In genomic region chr2:109171444-109172334, GRCh38 we compare ENCODE assay signal across 11 cellular contexts. TPM values are rescaled to one million over a fixed set of nuclear protein-coding genes. Genes with fewer than 3 reads are reported as not detected.
A peak's percentile ranks its signal among the peaks of the same experiment; 100 is the strongest.
DNase-seq lines count a peak whose midpoint lies in the region; ATAC-seq, FAIRE-seq and TF ChIP-seq lines count a peak whose summit lies in the region.
"Had no signal": no experiment of that assay in that cellular context is flagged by ENCODE, and none has a peak within 500 bp of the region (broad histone marks: within the 10 kb centered on the region; RNA-seq: fewer than 3 reads in every experiment).

No MANE protein-coding gene starts in this region.

- intact Hi-C loops in Right ventricle myocardium inferior (cut with DNase I): loop anchor here (5.0 kb wide), 2 partner anchors 39 to 71 kb away; no protein-coding TSS in a partner anchor
- intact Hi-C loops in gastrocnemius medialis (cut with DNase I; ENCODE audit: low total_unique reads): loop anchor here (5.0 kb wide), 2 partner anchors 71 to 276 kb away; no protein-coding TSS in a partner anchor

- peaks cover 23% of the 10 kb centered on the region for H3K4me1 Mint-ChIP-seq in WTC11

- H3K27ac ChIP-seq in gastrocnemius medialis (peak overlapping the region; percentile 72 to 84 (median 83)), caudate nucleus (ENCODE audit: low read depth, low read length) (no peak overlapping the region)

- peaks cover 8% of the 10 kb centered on the region for H3K36me3 Mint-ChIP-seq in WTC11

- H3K4me3 Mint-ChIP-seq in WTC11: no peak overlapping the region
- H3K4me3 Mint-ChIP-seq: activated T-helper 1 cell treated with anti-CD3 and anti-CD28 coated beads, Interleukin-12 subunit alpha, Interleukin-12 subunit beta, Interleukin-2, Interleukin-4 antibody, amounts not matched to agents 30 ng/mL and 10 ng/mL and 1 ng/mL, durations not matched to agents 14 hours and 24 hours and 36 hours; naive B cell had no signal

- TF ChIP-seq POLR2A in gastrocnemius medialis (IDR thresholded peaks at IDR 0.05): peak; percentile 22 to 30

- no peaks in the 10 kb centered on the region for H3K27me3 ChIP-seq in gastrocnemius medialis

- no peaks in the 10 kb centered on the region for H3K36me3 ChIP-seq in gastrocnemius medialis

- ATAC-seq in WTC11 (peak; percentile 22; the same call in 1 of the 2 replicates), Right ventricle myocardium inferior (peak; percentile 35), gastrocnemius medialis (peak; percentile 18 to 23), GM21367 (IDR thresholded peaks at IDR 0.05; ENCODE audit: unreplicated experiment) (no peak)

- TF ChIP-seq CTCF in WTC11 (IDR thresholded peaks at IDR 0.05) (no peak), gastrocnemius medialis (IDR thresholded peaks at IDR 0.05 in 4 of 5, conservative IDR thresholded peaks at IDR 0.05 in 1 of 5) (peak in 1 of 5 experiments; percentile 36)

- in situ Hi-C loops in gastrocnemius medialis (cut with MboI; ENCODE audit: low sequenced_read_pairs in 4 of 4): no loop called here

- DNase-seq in ELF-1 (ENCODE audit: low read depth, low spot score): peak; percentile 42
- no peak for DNase-seq in WTC11 (ENCODE audit: low spot score)
- DNase-seq in Right ventricle myocardium inferior (ENCODE audit: missing footprints): no peak
- peak; percentile 37 to 58 for DNase-seq in gastrocnemius medialis
- DNase-seq in caudate nucleus (lab: John Stamatoyannopoulos, UW): no peak
- DNase-seq in GM19239 (ENCODE audit: insufficient read length, low spot score): no peak
- no peak for DNase-seq in cerebellar cortex (ENCODE audit: low spot score)
- DNase-seq: naive B cell, NCI-H446 had no signal

- POLR2A ChIA-PET in WTC11 (lab: Charles Lee): no interaction called here

- CTCF ChIA-PET in WTC11 (lab: Charles Lee): interaction anchor here (0.8 to 2.6 kb wide), 5 partner anchors 36 to 338 kb away, joined by 3 to 9 read pairs (median 4); no protein-coding TSS in a partner anchor

- no peak overlapping the region for H3K4me3 ChIP-seq in gastrocnemius medialis

- H3K4me1 ChIP-seq in gastrocnemius medialis: peaks cover 54 to 58% of the 10 kb centered on the region in 2 donors

- H3K9me3 ChIP-seq in gastrocnemius medialis: no peaks in the 10 kb centered on the region

- H3K9me3 Mint-ChIP-seq in WTC11: peaks cover 18% of the 10 kb centered on the region

- no peaks in the 10 kb centered on the region for H3K27me3 Mint-ChIP-seq in WTC11 (ENCODE audit: low read depth)
- H3K27me3 Mint-ChIP-seq: naive B cell had no signal

- no peak overlapping the region; the same call in 1 of the 2 replicates for H3K27ac Mint-ChIP-seq in WTC11
- H3K27ac Mint-ChIP-seq: activated T-helper 1 cell treated with anti-CD3 and anti-CD28 coated beads, Interleukin-12 subunit alpha, Interleukin-12 subunit beta, Interleukin-2, Interleukin-4 antibody, amounts not matched to agents 30 ng/mL and 10 ng/mL and 1 ng/mL, durations not matched to agents 14 hours and 24 hours and 36 hours had no signal

- no peak for FAIRE-seq in GM19239 (lab: Jason Lieb, UNC)

TF ChIP-seq in WTC11, 78 proteins besides CTCF, POLR2A, EP300 and RAD21 (continues in another document):
- TF ChIP-seq TEAD4 (CRISPR knock-in tag; IDR thresholded peaks at IDR 0.05) (no peak), ZNF317 (CRISPR knock-in tag; IDR thresholded peaks at IDR 0.05; ENCODE audit: borderline replicate concordance, low read depth) (no peak), ATF3 (CRISPR knock-in tag; conservative IDR thresholded peaks at IDR 0.05) (no peak), CBFB (CRISPR knock-in tag; IDR thresholded peaks at IDR 0.05; ENCODE audit: low read depth) (no peak), IRF1 (CRISPR knock-in tag; IDR thresholded peaks at IDR 0.05) (no peak), ZBTB21 (CRISPR knock-in tag; IDR thresholded peaks at IDR 0.05; ENCODE audit: borderline replicate concordance) (no peak), HMGA2 (CRISPR knock-in tag; IDR thresholded peaks at IDR 0.05) (no peak), E2F4 (CRISPR knock-in tag; IDR thresholded peaks at IDR 0.05; ENCODE audit: borderline replicate concordance, low read depth) (no peak), ZNF396 (CRISPR knock-in tag; IDR thresholded peaks at IDR 0.05; ENCODE audit: borderline replicate concordance) (no peak), TCF7 (CRISPR knock-in tag; IDR thresholded peaks at IDR 0.05; ENCODE audit: low read depth) (no peak), ZNF121 (CRISPR knock-in tag; IDR thresholded peaks at IDR 0.05) (no peak)
- TF ChIP-seq, protein P1, sequence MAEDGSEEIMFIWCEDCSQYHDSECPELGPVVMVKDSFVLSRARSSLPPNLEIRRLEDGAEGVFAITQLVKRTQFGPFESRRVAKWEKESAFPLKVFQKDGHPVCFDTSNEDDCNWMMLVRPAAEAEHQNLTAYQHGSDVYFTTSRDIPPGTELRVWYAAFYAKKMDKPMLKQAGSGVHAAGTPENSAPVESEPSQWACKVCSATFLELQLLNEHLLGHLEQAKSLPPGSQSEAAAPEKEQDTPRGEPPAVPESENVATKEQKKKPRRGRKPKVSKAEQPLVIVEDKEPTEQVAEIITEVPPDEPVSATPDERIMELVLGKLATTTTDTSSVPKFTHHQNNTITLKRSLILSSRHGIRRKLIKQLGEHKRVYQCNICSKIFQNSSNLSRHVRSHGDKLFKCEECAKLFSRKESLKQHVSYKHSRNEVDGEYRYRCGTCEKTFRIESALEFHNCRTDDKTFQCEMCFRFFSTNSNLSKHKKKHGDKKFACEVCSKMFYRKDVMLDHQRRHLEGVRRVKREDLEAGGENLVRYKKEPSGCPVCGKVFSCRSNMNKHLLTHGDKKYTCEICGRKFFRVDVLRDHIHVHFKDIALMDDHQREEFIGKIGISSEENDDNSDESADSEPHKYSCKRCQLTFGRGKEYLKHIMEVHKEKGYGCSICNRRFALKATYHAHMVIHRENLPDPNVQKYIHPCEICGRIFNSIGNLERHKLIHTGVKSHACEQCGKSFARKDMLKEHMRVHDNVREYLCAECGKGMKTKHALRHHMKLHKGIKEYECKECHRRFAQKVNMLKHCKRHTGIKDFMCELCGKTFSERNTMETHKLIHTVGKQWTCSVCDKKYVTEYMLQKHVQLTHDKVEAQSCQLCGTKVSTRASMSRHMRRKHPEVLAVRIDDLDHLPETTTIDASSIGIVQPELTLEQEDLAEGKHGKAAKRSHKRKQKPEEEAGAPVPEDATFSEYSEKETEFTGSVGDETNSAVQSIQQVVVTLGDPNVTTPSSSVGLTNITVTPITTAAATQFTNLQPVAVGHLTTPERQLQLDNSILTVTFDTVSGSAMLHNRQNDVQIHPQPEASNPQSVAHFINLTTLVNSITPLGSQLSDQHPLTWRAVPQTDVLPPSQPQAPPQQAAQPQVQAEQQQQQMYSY (CRISPR knock-in tag; IDR thresholded peaks at IDR 0.05): no peak
- TF ChIP-seq, protein P2, sequence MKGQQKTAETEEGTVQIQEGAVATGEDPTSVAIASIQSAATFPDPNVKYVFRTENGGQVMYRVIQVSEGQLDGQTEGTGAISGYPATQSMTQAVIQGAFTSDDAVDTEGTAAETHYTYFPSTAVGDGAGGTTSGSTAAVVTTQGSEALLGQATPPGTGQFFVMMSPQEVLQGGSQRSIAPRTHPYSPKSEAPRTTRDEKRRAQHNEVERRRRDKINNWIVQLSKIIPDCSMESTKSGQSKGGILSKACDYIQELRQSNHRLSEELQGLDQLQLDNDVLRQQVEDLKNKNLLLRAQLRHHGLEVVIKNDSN (CRISPR knock-in tag; IDR thresholded peaks at IDR 0.05): no peak
- TF ChIP-seq, protein P3, sequence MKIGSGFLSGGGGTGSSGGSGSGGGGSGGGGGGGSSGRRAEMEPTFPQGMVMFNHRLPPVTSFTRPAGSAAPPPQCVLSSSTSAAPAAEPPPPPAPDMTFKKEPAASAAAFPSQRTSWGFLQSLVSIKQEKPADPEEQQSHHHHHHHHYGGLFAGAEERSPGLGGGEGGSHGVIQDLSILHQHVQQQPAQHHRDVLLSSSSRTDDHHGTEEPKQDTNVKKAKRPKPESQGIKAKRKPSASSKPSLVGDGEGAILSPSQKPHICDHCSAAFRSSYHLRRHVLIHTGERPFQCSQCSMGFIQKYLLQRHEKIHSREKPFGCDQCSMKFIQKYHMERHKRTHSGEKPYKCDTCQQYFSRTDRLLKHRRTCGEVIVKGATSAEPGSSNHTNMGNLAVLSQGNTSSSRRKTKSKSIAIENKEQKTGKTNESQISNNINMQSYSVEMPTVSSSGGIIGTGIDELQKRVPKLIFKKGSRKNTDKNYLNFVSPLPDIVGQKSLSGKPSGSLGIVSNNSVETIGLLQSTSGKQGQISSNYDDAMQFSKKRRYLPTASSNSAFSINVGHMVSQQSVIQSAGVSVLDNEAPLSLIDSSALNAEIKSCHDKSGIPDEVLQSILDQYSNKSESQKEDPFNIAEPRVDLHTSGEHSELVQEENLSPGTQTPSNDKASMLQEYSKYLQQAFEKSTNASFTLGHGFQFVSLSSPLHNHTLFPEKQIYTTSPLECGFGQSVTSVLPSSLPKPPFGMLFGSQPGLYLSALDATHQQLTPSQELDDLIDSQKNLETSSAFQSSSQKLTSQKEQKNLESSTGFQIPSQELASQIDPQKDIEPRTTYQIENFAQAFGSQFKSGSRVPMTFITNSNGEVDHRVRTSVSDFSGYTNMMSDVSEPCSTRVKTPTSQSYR (CRISPR knock-in tag; IDR thresholded peaks at IDR 0.05): no peak

RNA-seq across cellular contexts. Expression of gene SH3RF3, which starts 42.7 kb away (rescaled TPM):
- total RNA-seq in WTC11 (2021): 0.78 to 1.0 TPM (median 0.87 TPM) in 3 replicates
- 8.0 TPM for total RNA-seq in Right ventricle myocardium inferior
- 1 to 10 TPM; 2.8 to 5.7 (median 3.0) TPM for total RNA-seq in gastrocnemius medialis

Comparison
In these comparisons a context has a peak if more than half of its experiments do, and no peak if none do; other contexts are left out.
1. DNase-seq: peak in ELF-1 (single experiment) and gastrocnemius medialis (2 of 2); none in WTC11 (single experiment), Right ventricle myocardium inferior (single experiment), caudate nucleus (0 of 61), GM19239 (single experiment) and cerebellar cortex (single experiment).